ENCODE assay signal across 16 cellular contexts in the genomic region with DNA sequence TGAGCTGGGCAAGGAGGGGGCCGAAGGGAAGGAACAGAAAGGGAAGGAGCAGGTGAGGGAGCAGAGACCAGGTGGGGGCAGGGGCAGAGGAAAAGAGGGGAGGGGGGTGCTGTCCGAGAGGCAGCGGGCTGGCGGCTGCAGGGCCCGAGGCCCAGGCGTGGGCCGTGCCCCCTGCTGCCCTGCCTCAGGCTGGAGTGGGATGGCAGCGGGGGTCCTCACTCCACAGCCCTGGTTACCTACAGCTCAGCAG. TPM values are rescaled to one million over a fixed set of nuclear protein-coding genes. Genes with fewer than 3 reads are reported as not detected.
A peak's percentile ranks its signal among the peaks of the same experiment; 100 is the strongest.
DNase-seq lines count a peak whose midpoint lies in the region; ATAC-seq and TF ChIP-seq lines count a peak whose summit lies in the region.
"Had no signal": no experiment of that assay in that cellular context is flagged by ENCODE, and none has a peak within 500 bp of the region (broad histone marks: within the 10 kb centered on the region; RNA-seq: fewer than 3 reads in every experiment).

No MANE protein-coding gene starts in this region.

- no peak for ATAC-seq in CD8-positive, alpha-beta T cell
- no peak for ATAC-seq in HG02938 (IDR thresholded peaks at IDR 0.05; ENCODE audit: unreplicated experiment)
- ATAC-seq: activated T-cell treated with anti-CD3 and anti-CD28 coated beads, Interleukin-2, amount 50 U/mL, for 72 hours had no signal

- H3K27me3 Mint-ChIP-seq in CD8-positive, alpha-beta T cell (ENCODE audit: low read depth): peaks cover 40% of the 10 kb centered on the region
- H3K27me3 Mint-ChIP-seq in glutamatergic neuron (ENCODE audit: unreplicated experiment): peaks cover 18% of the 10 kb centered on the region
- peaks cover 28% of the 10 kb centered on the region for H3K27me3 Mint-ChIP-seq in osteocyte (ENCODE audit: unreplicated experiment)

- no peak for TF ChIP-seq CTCF in CD8-positive, alpha-beta T cell (IDR thresholded peaks at IDR 0.05)
- TF ChIP-seq CTCF in glutamatergic neuron (IDR thresholded peaks at IDR 0.05; ENCODE audit: partially characterized antibody, unreplicated experiment) (no peak), osteocyte (IDR thresholded peaks at IDR 0.05) (no peak), ovary (IDR thresholded peaks at IDR 0.05) (no peak), adrenal gland (IDR thresholded peaks at IDR 0.05) (no peak)

- POLR2A ChIA-PET in CD8-positive, alpha-beta T cell (lab: Charles Lee): no interaction called here

- no peaks in the 10 kb centered on the region for H3K36me3 ChIP-seq in CD8-positive, alpha-beta T cell (ENCODE audit: insufficient read depth, low read length)
- H3K36me3 ChIP-seq in SJSA1 (peaks cover 41% of the 10 kb centered on the region), ovary (no peaks in the 10 kb centered on the region), adrenal gland (replicated peaks in 1 of 2) (no peaks in the 10 kb centered on the region)

- no peak overlapping the region for H3K27ac Mint-ChIP-seq in CD8-positive, alpha-beta T cell
- H3K27ac Mint-ChIP-seq in glutamatergic neuron (ENCODE audit: unreplicated experiment) (no peak overlapping the region), osteocyte (ENCODE audit: unreplicated experiment) (no peak overlapping the region)
- H3K27ac Mint-ChIP-seq: activated T-cell treated with anti-CD3 and anti-CD28 coated beads, Interleukin-2, amount 50 U/mL, for 72 hours had no signal

- no peak for DNase-seq in CD8-positive, alpha-beta T cell
- DNase-seq in SJSA1 (ENCODE audit: low read depth in 1 of 2, low spot score in 2 of 2) (no peak), glutamatergic neuron (no peak), osteocyte (ENCODE audit: extremely low spot score, unreplicated experiment) (no peak), LoVo (ENCODE audit: low spot score) (no peak), ovary (no peak), adrenal gland (no peak)
- DNase-seq: activated CD4-positive, alpha-beta T cell treated with anti-CD3 and anti-CD28 coated beads for 48 hours; activated T-cell treated with anti-CD3 and anti-CD28 coated beads, Interleukin-2, amount 50 U/mL, for 72 hours; anterior cingulate cortex; Kasumi-1; NCI-H1694 had no signal

- no peak for TF ChIP-seq EP300 in ovary (IDR thresholded peaks at IDR 0.05)

- H3K9me3 Mint-ChIP-seq in CD8-positive, alpha-beta T cell: no peaks in the 10 kb centered on the region
- H3K9me3 Mint-ChIP-seq in glutamatergic neuron (ENCODE audit: unreplicated experiment) (peaks cover 7% of the 10 kb centered on the region), osteocyte (ENCODE audit: unreplicated experiment) (no peaks in the 10 kb centered on the region)

- CTCF ChIA-PET in CD8-positive, alpha-beta T cell (lab: Charles Lee): no interaction called here

- peaks cover 36% of the 10 kb centered on the region for H3K27me3 ChIP-seq in CD8-positive, alpha-beta T cell (ENCODE audit: insufficient read depth, low read length)
- H3K27me3 ChIP-seq in SJSA1 (replicated peaks) (peaks cover 41% of the 10 kb centered on the region), ovary (no peaks in the 10 kb centered on the region), adrenal gland (peaks cover 53% of the 10 kb centered on the region)

- H3K27ac ChIP-seq in CD8-positive, alpha-beta T cell (ENCODE audit: low read depth, low read length): no peak overlapping the region
- H3K27ac ChIP-seq in SJSA1 (no peak overlapping the region), ovary (no peak overlapping the region), adrenal gland (no peak overlapping the region)
- H3K27ac ChIP-seq: parathyroid adenoma had no signal

- no peaks in the 10 kb centered on the region for H3K36me3 Mint-ChIP-seq in CD8-positive, alpha-beta T cell
- H3K36me3 Mint-ChIP-seq in glutamatergic neuron (ENCODE audit: unreplicated experiment): peaks cover 1% of the 10 kb centered on the region
- H3K36me3 Mint-ChIP-seq in osteocyte (ENCODE audit: unreplicated experiment): peaks cover 6% of the 10 kb centered on the region

- peaks cover 7% of the 10 kb centered on the region for H3K4me1 ChIP-seq in CD8-positive, alpha-beta T cell (ENCODE audit: insufficient read depth, low read length)
- H3K4me1 ChIP-seq in SJSA1 (replicated peaks): peaks cover 33% of the 10 kb centered on the region
- H3K4me1 ChIP-seq in ovary (ENCODE audit: insufficient read depth): no peaks in the 10 kb centered on the region
- no peaks in the 10 kb centered on the region for H3K4me1 ChIP-seq in adrenal gland (replicated peaks in 1 of 2)
- H3K4me1 ChIP-seq: parathyroid adenoma had no signal

- H3K9me3 ChIP-seq in CD8-positive, alpha-beta T cell (ENCODE audit: low read length): no peaks in the 10 kb centered on the region
- peaks cover 6% of the 10 kb centered on the region; the same call in 1 of the 2 replicates for H3K9me3 ChIP-seq in SJSA1 (replicated peaks)
- H3K9me3 ChIP-seq in ovary: no peaks in the 10 kb centered on the region
- H3K9me3 ChIP-seq in adrenal gland (replicated peaks in 1 of 3): no peaks in the 10 kb centered on the region

- no peak overlapping the region for H3K4me3 ChIP-seq in CD8-positive, alpha-beta T cell (ENCODE audit: low read depth, low read length)
- H3K4me3 ChIP-seq in SJSA1: peak overlapping the region; percentile 66
- no peak overlapping the region for H3K4me3 ChIP-seq in ovary
- peak overlapping the region in 1 of 4 donors; percentile 52 for H3K4me3 ChIP-seq in adrenal gland

- H3K4me3 Mint-ChIP-seq in CD8-positive, alpha-beta T cell: peak overlapping the region; percentile 32
- peak overlapping the region; percentile 7 for H3K4me3 Mint-ChIP-seq in glutamatergic neuron (ENCODE audit: unreplicated experiment)
- peak overlapping the region; percentile 77 for H3K4me3 Mint-ChIP-seq in osteocyte (ENCODE audit: unreplicated experiment)

- TF ChIP-seq POLR2A in ovary (IDR thresholded peaks at IDR 0.05) (no peak), adrenal gland (IDR thresholded peaks at IDR 0.05) (no peak)

- peaks cover 3% of the 10 kb centered on the region for H3K4me1 Mint-ChIP-seq in CD8-positive, alpha-beta T cell (ENCODE audit: low read depth)
- H3K4me1 Mint-ChIP-seq in glutamatergic neuron (ENCODE audit: low read depth, unreplicated experiment): peaks cover 3% of the 10 kb centered on the region
- peaks cover 28% of the 10 kb centered on the region for H3K4me1 Mint-ChIP-seq in osteocyte (ENCODE audit: unreplicated experiment)

- intact Hi-C loops in CD8-positive, alpha-beta T cell (cut with DNase I, micrococcal nuclease): no loop called here
- intact Hi-C loops in ovary (cut with DNase I) (loop anchor here in 1 of 4 donors (5.0 kb wide), 1 partner anchor 35 kb away; no protein-coding TSS in a partner anchor), adrenal gland (cut with DNase I) (no loop called here)

- 25 to 41% (median 31%) methylated on average over 8 of the region's 8 CpGs for WGBS in ovary, 3 donors
- 28 to 62% (median 36%) methylated on average over 7 to 8 of the region's 8 CpGs for WGBS in adrenal gland, 4 donors

RNA-seq across cellular contexts. Expression of gene IGF2, which starts 2.3 kb away (rescaled TPM):
- not detected for total RNA-seq in CD8-positive, alpha-beta T cell
- total RNA-seq in SJSA1 (2014; rRNA removed; shearing (Covaris generic)): 29.7 and 31.5 TPM in 2 replicates
- total RNA-seq in glutamatergic neuron (ENCODE audit: unreplicated experiment): 21.5 TPM
- 521 and 590 TPM in 2 replicates for total RNA-seq in osteocyte
- 100 to 1,000 TPM in 5 of 7 donors, 10 to 100 TPM in 2; 21.7 to 412 (median 172) TPM for total RNA-seq in ovary
- polyA plus RNA-seq in ovary: 10 to 100 TPM; 44.2 to 58.6 TPM
- total RNA-seq in adrenal gland: 100 to 1,000 TPM in 4 of 8 donors, 10 to 100 TPM in 4; 41.8 to 340 (median 118) TPM
- 100 to 1,000 TPM in 2 of 3 donors, 10 to 100 TPM in 1; 96.5 to 307 (median 102) TPM for polyA plus RNA-seq in adrenal gland

RNA-seq across cellular contexts. Expression of gene INS, which starts 24.1 kb away (rescaled TPM):
- total RNA-seq in CD8-positive, alpha-beta T cell: not detected
- not detected in 2 replicates for total RNA-seq in SJSA1 (2014; rRNA removed; shearing (Covaris generic))
- not detected for total RNA-seq in glutamatergic neuron (ENCODE audit: unreplicated experiment)
- total RNA-seq in osteocyte: not detected in 2 replicates
- 1 to 10 TPM in 1 of 7 donors, under 1 TPM in 1, not detected in 5; 0.89 to 1.4 TPM for total RNA-seq in ovary
- polyA plus RNA-seq in ovary: not detected
- 1 to 10 TPM in 1 of 8 donors, under 1 TPM in 1, not detected in 6; 0.72 to 2.2 TPM for total RNA-seq in adrenal gland
- 10 to 100 TPM in 2 of 3 donors, not detected in 1; 10.9 to 45.2 TPM for polyA plus RNA-seq in adrenal gland
- total RNA-seq: activated T-cell treated with anti-CD3 and anti-CD28 coated beads, Interleukin-2, amount 50 U/mL, for 72 hours; T-helper 1 cell treated with Interleukin-12 subunit alpha and Interleukin-12 subunit beta and Interleukin-4 antibody, amounts not matched to agents 30 ng/mL and 1 ng/mL, for 36 hours; ureter had no signal

RNA-seq across cellular contexts. Expression of gene TH, which starts 34.7 kb away (rescaled TPM):
- total RNA-seq in CD8-positive, alpha-beta T cell: not detected
- total RNA-seq in SJSA1 (2014; rRNA removed; shearing (Covaris generic)): not detected in 2 replicates
- total RNA-seq in glutamatergic neuron (ENCODE audit: unreplicated experiment) (not detected), osteocyte (0.75 and 0.89 TPM in 2 replicates), ovary (1 to 10 TPM in 3 of 7 donors, under 1 TPM in 3, not detected in 1; 0.12 to 4.1 (median 0.99) TPM), adrenal gland (100 to 1,000 TPM in 3 of 8 donors, 10 to 100 TPM in 1, 1 to 10 TPM in 2, under 1 TPM in 1, not detected in 1; 0.54 to 433 (median 23.6) TPM)
- polyA plus RNA-seq in ovary (under 1 TPM in 1 of 2 donors, not detected in 1; 0.54 TPM), adrenal gland (1,000 to 10,000 TPM in 1 of 3 donors, 100 to 1,000 TPM in 1, 10 to 100 TPM in 1; 55.2 to 1,253 (median 194) TPM)
- total RNA-seq: activated T-cell treated with anti-CD3 and anti-CD28 coated beads, Interleukin-2, amount 50 U/mL, for 72 hours; T-helper 1 cell treated with Interleukin-12 subunit alpha and Interleukin-12 subunit beta and Interleukin-4 antibody, amounts not matched to agents 30 ng/mL and 1 ng/mL, for 36 hours had no signal

Comparison
In these comparisons a context has a peak if more than half of its experiments do, and no peak if none do; other contexts are left out.
1. H3K4me3 Mint-ChIP-seq: peak in every context shown above with its lines; median percentile 77 in osteocyte; 32 in CD8-positive, alpha-beta T cell; 7 in glutamatergic neuron.
2. RNA of gene IGF2, which starts 2.3 kb away (total RNA-seq): 521 to 590 TPM in osteocyte, 21.7 to 412 TPM in ovary, 41.8 to 340 TPM in adrenal gland, 29.7 to 31.5 TPM in SJSA1 and 21.5 TPM in glutamatergic neuron (single experiment); not detected in CD8-positive, alpha-beta T cell; every median in the first group is over 10 times any median in the second.